ENCODE assay signal across 6 cellular contexts in the genomic region with DNA sequence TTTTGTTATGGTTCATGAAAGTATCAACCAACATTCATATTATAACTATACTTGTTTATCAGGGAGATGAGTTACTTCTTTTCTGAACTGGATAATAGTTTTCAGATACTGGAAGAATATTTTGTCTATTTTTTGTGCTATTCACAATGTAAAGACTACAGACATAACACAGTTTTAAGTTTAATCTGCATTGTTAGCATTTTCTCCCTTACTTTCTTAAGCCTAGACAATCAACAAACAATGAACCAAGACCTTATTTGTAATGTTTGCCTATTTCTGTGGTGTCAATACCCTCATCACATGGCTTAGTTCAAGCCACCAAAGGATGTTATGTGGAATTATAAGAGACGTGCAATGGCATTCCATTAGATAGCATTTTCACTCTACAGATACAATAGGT.
"Had no signal": no experiment of that assay in that cellular context is flagged by ENCODE, and none has a peak within 500 bp of the region (broad histone marks: within the 10 kb centered on the region; RNA-seq: fewer than 3 reads in every experiment).

No MANE protein-coding gene starts in this region.

- H3K9ac ChIP-seq: KMS-11 had no signal

- DNase-seq: IMR-90, KBM-7, KG1 had no signal

- H3K27ac ChIP-seq: HL-60, KMS-11 had no signal

- H3K4me2 ChIP-seq: KMS-11 had no signal

- FAIRE-seq: HTR-8/SVneo had no signal
